8 cellular contexts compared by ENCODE assay signal in genomic region chr13:27172495-27172842, GRCh38. TPM values are rescaled to one million over a fixed set of nuclear protein-coding genes. Genes with fewer than 3 reads are reported as not detected.
DNase-seq lines count a peak whose midpoint lies in the region; ATAC-seq and TF ChIP-seq lines count a peak whose summit lies in the region.

No MANE protein-coding gene starts in this region.

- H4K91ac ChIP-seq in trophoblast cell (ENCODE audit: low read depth, low read length) = no peak overlapping the region

- H2BK5ac ChIP-seq in trophoblast cell (ENCODE audit: low read depth, low read length, poor library complexity) = no peak overlapping the region

- RAD21 ChIA-PET in HCT116 (lab: Charles Lee; ENCODE audit: low non-redundant PET in 1 of 2, low total read pairs in 2 of 2, uncharacterized antibody in 2 of 2, unreplicated experiment in 2 of 2) = no interaction called here

- H3K9me3 ChIP-seq in HCT116 (ENCODE audit: control insufficient read depth in 1 of 2, insufficient read depth in 1 of 2, low read depth in 1 of 2, low read length in 2 of 2) (no peaks in the 10 kb centered on the region), esophagus squamous epithelium (no peaks in the 10 kb centered on the region), trophoblast cell (ENCODE audit: insufficient read depth, low read depth, low read length) (no peaks in the 10 kb centered on the region)

- no peak overlapping the region for H2BK120ac ChIP-seq in trophoblast cell (ENCODE audit: insufficient read depth, low read length, poor library complexity)

- H3K9ac ChIP-seq in HCT116 (ENCODE audit: low read length) = peak overlapping the region; percentile 80
- H3K9ac ChIP-seq in trophoblast cell (ENCODE audit: low read length) = no peak overlapping the region

- H3K4me3 Mint-ChIP-seq in T-helper 1 cell treated with Interleukin-12 subunit alpha and Interleukin-12 subunit beta and Interleukin-4 antibody, amounts not matched to agents 30 μg/mL and 1 μg/mL, for 36 hours = peak overlapping the region; percentile 83

- H3K9me2 ChIP-seq in HCT116 (ENCODE audit: insufficient read depth) = no peaks in the 10 kb centered on the region

- H2BK12ac ChIP-seq in trophoblast cell (ENCODE audit: low read length) = no peak overlapping the region

- H3K4me2 ChIP-seq in HCT116 (ENCODE audit: low read length) (peak overlapping the region; percentile 95), trophoblast cell (ENCODE audit: low read length) (peak overlapping the region; percentile 87)

- H4K12ac ChIP-seq in trophoblast cell (ENCODE audit: low read depth, low read length) = no peak overlapping the region

- H3K4me3 ChIP-seq in HCT116 (replicated peaks in 1 of 2; ENCODE audit: low read depth in 1 of 2, low read length in 2 of 2) = peak overlapping the region; percentile 52 to 86
- H3K4me3 ChIP-seq in esophagus squamous epithelium = peak overlapping the region; percentile 44 to 97 (median 79)
- no peak overlapping the region for H3K4me3 ChIP-seq in trophoblast cell (ENCODE audit: low read depth, low read length)

- TF ChIP-seq POLR2A in HCT116 (IDR thresholded peaks at IDR 0.05; ENCODE audit: borderline replicate concordance, extremely low read depth, insufficient read depth, insufficient read length) (no peak), esophagus squamous epithelium (IDR thresholded peaks at IDR 0.05) (no peak)

- no peak overlapping the region for H3K18ac ChIP-seq in trophoblast cell (ENCODE audit: low read length)

- H4K20me1 ChIP-seq in HCT116 (ENCODE audit: insufficient read depth) = peaks cover 14% of the 10 kb centered on the region

- H3K79me1 ChIP-seq in trophoblast cell (ENCODE audit: low read length) = peaks cover 15% of the 10 kb centered on the region

- POLR2A ChIA-PET in HCT116 (lab: Charles Lee) = interaction anchor here (0.7 to 0.9 kb wide), 2 partner anchors 23 to 209 kb away, joined by 3 read pairs; no protein-coding TSS in a partner anchor

- no TSS peak for BruUV-seq in HCT116 (replicated peaks; lab: Mats Ljungman, UMichigan)

- no peak overlapping the region for H2AK5ac ChIP-seq in trophoblast cell (ENCODE audit: low read length)

- peaks cover 39% of the 10 kb centered on the region for H3K4me1 Mint-ChIP-seq in T-helper 1 cell treated with Interleukin-12 subunit alpha and Interleukin-12 subunit beta and Interleukin-4 antibody, amounts not matched to agents 30 μg/mL and 1 μg/mL, for 36 hours (ENCODE audit: low read depth)

- intact Hi-C loops in HCT116 (cut with micrococcal nuclease) (no loop called here), esophagus squamous epithelium (cut with DNase I) (loop anchor here (10.0 kb wide), 2 partner anchors 82 to 188 kb away; partner anchors contain the start of gene RPL21)

- no peak for ATAC-seq in HCT116
- no peak for ATAC-seq in HG03520 (IDR thresholded peaks at IDR 0.05; ENCODE audit: unreplicated experiment)

- TF ChIP-seq CTCF in HCT116 (IDR thresholded peaks at IDR 0.05 in 2 of 3, conservative IDR thresholded peaks at IDR 0.05 in 1 of 3; ENCODE audit: borderline replicate concordance in 1 of 3, insufficient read depth in 1 of 3, low read depth in 2 of 3, low read length in 2 of 3) (no peak), esophagus squamous epithelium (IDR thresholded peaks at IDR 0.05) (no peak)

- 6% methylated on average over 3 of the region's 3 CpGs for WGBS in esophagus squamous epithelium, 2 donors
- no CpG with 5 or more reads among the region's 3 CpGs for WGBS in trophoblast cell (ENCODE audit: extremely low coverage, insufficient coverage, insufficient read length)

- peak overlapping the region; percentile 60 for H3K27ac ChIP-seq in HCT116 (ENCODE audit: low read depth, low read length)
- peak overlapping the region; percentile 94 to 98 (median 96) for H3K27ac ChIP-seq in esophagus squamous epithelium
- H3K27ac ChIP-seq in trophoblast cell (ENCODE audit: low read depth, low read length) = no peak overlapping the region

- H3K79me2 ChIP-seq in HCT116 (ENCODE audit: insufficient read depth, low read length) (peaks cover 36% of the 10 kb centered on the region), trophoblast cell (ENCODE audit: control insufficient read depth, insufficient read depth, low read length, poor library complexity) (peaks cover 25% of the 10 kb centered on the region)

- H3K27me3 Mint-ChIP-seq in T-helper 1 cell treated with Interleukin-12 subunit alpha and Interleukin-12 subunit beta and Interleukin-4 antibody, amounts not matched to agents 30 μg/mL and 1 μg/mL, for 36 hours (ENCODE audit: low read depth) = no peaks in the 10 kb centered on the region

- DNase-seq in AG08396 (ENCODE audit: low spot score) (peak; percentile 31), HCT116 (ENCODE audit: low read depth, low spot score) (no peak), esophagus squamous epithelium (lab: John Stamatoyannopoulos, UW) (no peak), trophoblast cell (peak; percentile 45 to 62), mucosa of gallbladder (ENCODE audit: low spot score) (no peak), HuH-7.5 (ENCODE audit: low spot score) (no peak)

- CTCF ChIA-PET in HCT116 (lab: Charles Lee) = no interaction called here

- no peaks in the 10 kb centered on the region for H3K27me3 ChIP-seq in HCT116 (ENCODE audit: insufficient read depth, low read length)
- H3K27me3 ChIP-seq in esophagus squamous epithelium = no peaks in the 10 kb centered on the region
- no peaks in the 10 kb centered on the region for H3K27me3 ChIP-seq in trophoblast cell (ENCODE audit: insufficient read depth, low read length)

- peak overlapping the region; percentile 91 for H3K27ac Mint-ChIP-seq in T-helper 1 cell treated with Interleukin-12 subunit alpha and Interleukin-12 subunit beta and Interleukin-4 antibody, amounts not matched to agents 30 μg/mL and 1 μg/mL, for 36 hours

- H3K9me3 Mint-ChIP-seq in T-helper 1 cell treated with Interleukin-12 subunit alpha and Interleukin-12 subunit beta and Interleukin-4 antibody, amounts not matched to agents 30 μg/mL and 1 μg/mL, for 36 hours = no peaks in the 10 kb centered on the region

- no peak overlapping the region for H3K14ac ChIP-seq in trophoblast cell (ENCODE audit: low read length)

- H3K23ac ChIP-seq in trophoblast cell (ENCODE audit: low read length) = no peak overlapping the region

- no peak for TF ChIP-seq RAD21 in HCT116 (IDR thresholded peaks at IDR 0.05; ENCODE audit: low read depth)

- H2AFZ ChIP-seq in HCT116 (ENCODE audit: low read depth, low read length, poor library complexity, severe bottlenecking) = peak overlapping the region; percentile 82
- no peak overlapping the region for H2AFZ ChIP-seq in trophoblast cell (ENCODE audit: insufficient read depth, low read length, poor library complexity)

- peaks cover 6% of the 10 kb centered on the region for H3K36me3 Mint-ChIP-seq in T-helper 1 cell treated with Interleukin-12 subunit alpha and Interleukin-12 subunit beta and Interleukin-4 antibody, amounts not matched to agents 30 μg/mL and 1 μg/mL, for 36 hours (ENCODE audit: low read depth)

- H3K36me3 ChIP-seq in HCT116 (ENCODE audit: control insufficient read depth in 1 of 2, insufficient read depth in 2 of 2, low read length in 2 of 2) (no peaks in the 10 kb centered on the region), esophagus squamous epithelium (no peaks in the 10 kb centered on the region), trophoblast cell (ENCODE audit: control insufficient read depth in 1 of 2, insufficient read depth in 2 of 2, low read length in 2 of 2) (no peaks in the 10 kb centered on the region)

- H3K4ac ChIP-seq in trophoblast cell (ENCODE audit: low read depth, low read length) = no peak overlapping the region

- H3K4me1 ChIP-seq in HCT116 (ENCODE audit: control insufficient read depth in 1 of 2, insufficient read depth in 2 of 2, low read length in 2 of 2) (peaks cover 15 to 36% of the 10 kb centered on the region in 2 experiments; a peak in 3 of 4 replicates), esophagus squamous epithelium (peaks cover 22 to 57% (median 24%) of the 10 kb centered on the region in 3 donors), trophoblast cell (ENCODE audit: control insufficient read depth in 1 of 2, insufficient read depth in 2 of 2, low read length in 2 of 2) (peaks cover 4 to 5% of the 10 kb centered on the region in 2 experiments)

- no peak overlapping the region for H4K8ac ChIP-seq in trophoblast cell (ENCODE audit: low read depth, low read length)

TF ChIP-seq in HCT116, 20 proteins besides CTCF, POLR2A, EP300 and RAD21 (continues in another document):
- TF ChIP-seq EZH2phosphoT487 (IDR thresholded peaks at IDR 0.05; ENCODE audit: borderline replicate concordance) = no peak
- no peak for TF ChIP-seq FOSL1 (IDR thresholded peaks at IDR 0.05; ENCODE audit: low read depth)
- no peak for TF ChIP-seq REST (IDR thresholded peaks at IDR 0.05; ENCODE audit: low read depth)
- no peak for TF ChIP-seq TCF7L2 (IDR thresholded peaks at IDR 0.05; ENCODE audit: borderline replicate concordance, extremely low read depth, insufficient read depth, insufficient read length)

RNA-seq across cellular contexts. Expression of gene USP12, which starts 0.9 kb away (rescaled TPM):
- total RNA-seq in HCT116 (2021; ENCODE audit: unreplicated experiment) (28.3 TPM), esophagus squamous epithelium (10 to 100 TPM in 3 of 4 donors, 1 to 10 TPM in 1; 3.9 to 31.7 (median 13.6) TPM), mucosa of gallbladder (27.0 TPM)
- polyA plus RNA-seq in HCT116 (2012) = 7.8 and 11.1 TPM in 2 replicates
- polyA plus RNA-seq in trophoblast cell (2013) = 27.7 and 29.0 TPM in 2 replicates

Comparison
In these comparisons a context has a peak if more than half of its experiments do, and no peak if none do; other contexts are left out.
1. DNase-seq: peak in AG08396 (single experiment) and trophoblast cell (2 of 2); none in HCT116 (single experiment), esophagus squamous epithelium (single experiment), mucosa of gallbladder (single experiment) and HuH-7.5 (single experiment).